In the genomic region with DNA sequence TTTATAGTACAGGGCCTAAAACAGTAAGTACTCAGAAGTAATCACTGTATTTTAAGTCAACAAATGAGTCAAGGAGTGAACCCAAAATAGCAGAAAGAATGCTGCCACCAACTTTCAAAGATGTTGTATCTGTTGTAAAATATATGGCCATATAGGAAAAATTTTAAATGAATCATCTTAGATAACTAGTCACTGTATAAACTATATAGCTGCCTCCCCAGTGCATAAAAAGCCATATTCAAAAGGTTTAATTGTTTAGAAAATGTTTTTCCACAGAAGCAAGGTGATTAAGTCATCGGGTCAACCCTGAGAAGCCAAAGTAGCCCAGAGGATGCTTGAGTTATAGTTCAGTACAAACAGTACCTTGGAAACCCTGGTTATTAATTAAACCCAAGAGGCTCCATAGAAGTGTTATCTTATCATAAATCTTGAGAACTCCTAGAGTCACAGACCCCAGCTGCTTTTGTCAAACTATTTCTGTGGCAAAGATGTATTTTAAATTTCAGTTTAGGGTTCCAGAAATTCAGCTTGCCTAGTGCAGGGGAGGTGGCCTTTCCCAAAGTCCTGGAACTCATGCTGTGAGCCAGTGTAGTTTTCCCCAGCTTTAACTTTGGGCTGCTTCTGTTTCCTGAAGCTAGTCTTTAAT, we compare ENCODE assay signal across 11 cellular contexts. TPM values are rescaled to one million over a fixed set of nuclear protein-coding genes. Genes with fewer than 3 reads are reported as not detected.
DNase-seq lines count a peak whose midpoint lies in the region; ATAC-seq and TF ChIP-seq lines count a peak whose summit lies in the region.
"Had no signal": no experiment of that assay in that cellular context is flagged by ENCODE, and none has a peak within 500 bp of the region (broad histone marks: within the 10 kb centered on the region; RNA-seq: fewer than 3 reads in every experiment).

No MANE protein-coding gene starts in this region.

- H3K36me3 ChIP-seq in SJSA1, result peaks cover 28% of the 10 kb centered on the region
- no peaks in the 10 kb centered on the region for H3K36me3 ChIP-seq in hepatocyte (replicated peaks; ENCODE audit: insufficient read depth, low read depth)
- no peaks in the 10 kb centered on the region for H3K36me3 ChIP-seq in gastrocnemius medialis
- H3K36me3 ChIP-seq in MM.1S (replicated peaks; ENCODE audit: insufficient read depth, low read length), result peaks cover 10% of the 10 kb centered on the region; the same call in 1 of the 2 replicates

- DNase-seq in ELR (ENCODE audit: low read depth) (peak; percentile 74), SJSA1 (ENCODE audit: low read depth in 1 of 2, low spot score in 2 of 2) (peak in 1 of 2 experiments; percentile 46), hepatocyte (ENCODE audit: low spot score) (peak; percentile 35), gastrocnemius medialis (no peak), MM.1S (no peak), NCI-H2227 treated with DMSO at 0.1 percent for 48 hours (lab: John Stamatoyannopoulos, UW) (no peak), amygdala (lab: John Stamatoyannopoulos, UW) (no peak)
- DNase-seq: activated CD8-positive, alpha-beta memory T cell treated with anti-CD3 and anti-CD28 coated beads for 24 hours; NCI-H446; spleen had no signal

- H4K20me1 ChIP-seq in hepatocyte (ENCODE audit: insufficient read depth, poor library complexity, severe bottlenecking) (no peaks in the 10 kb centered on the region), MM.1S (ENCODE audit: insufficient read depth, low read length) (peaks cover 39% of the 10 kb centered on the region)

- H3K4me3 ChIP-seq in SJSA1 (no peak overlapping the region), hepatocyte (no peak overlapping the region), gastrocnemius medialis (peak overlapping the region in 3 of 4 donors; percentile 5 to 18 (median 7)), MM.1S (ENCODE audit: low read length) (no peak overlapping the region)
- H3K4me3 ChIP-seq: spleen had no signal

- H3K9me3 ChIP-seq in SJSA1 (replicated peaks) (no peaks in the 10 kb centered on the region), hepatocyte (ENCODE audit: low read depth) (no peaks in the 10 kb centered on the region), gastrocnemius medialis (no peaks in the 10 kb centered on the region), MM.1S (replicated peaks; ENCODE audit: insufficient read depth, low read length) (no peaks in the 10 kb centered on the region)
- H3K9me3 ChIP-seq: spleen had no signal

- H2AFZ ChIP-seq in hepatocyte, result no peak overlapping the region
- no peak overlapping the region for H2AFZ ChIP-seq in MM.1S (ENCODE audit: low read length)

- H3K79me2 ChIP-seq in hepatocyte (peaks cover 79% of the 10 kb centered on the region), MM.1S (ENCODE audit: low read length) (peaks cover 100% of the 10 kb centered on the region)

- H3K27me3 ChIP-seq in SJSA1 (replicated peaks) (no peaks in the 10 kb centered on the region), hepatocyte (no peaks in the 10 kb centered on the region), gastrocnemius medialis (no peaks in the 10 kb centered on the region), MM.1S (replicated peaks; ENCODE audit: insufficient read depth, low read length) (no peaks in the 10 kb centered on the region)
- H3K27me3 ChIP-seq: spleen had no signal

- ATAC-seq in gastrocnemius medialis (peak in 1 of 2 donors; percentile 66), HG03521 (IDR thresholded peaks at IDR 0.05; ENCODE audit: unreplicated experiment) (no peak)

- no peak overlapping the region for H3K9ac ChIP-seq in MM.1S (ENCODE audit: low read length)

- 52% methylated on average over 1 of the region's 1 CpG for WGBS in hepatocyte (ENCODE audit: low lambda C conversion rate, missing lambda C conversion rate)

- intact Hi-C loops in gastrocnemius medialis (cut with DNase I; ENCODE audit: low total_unique reads), result no loop called here

- H3K9me2 ChIP-seq in hepatocyte (replicated peaks; ENCODE audit: insufficient read depth) (no peaks in the 10 kb centered on the region), MM.1S (replicated peaks; ENCODE audit: insufficient read depth, low read length) (no peaks in the 10 kb centered on the region)

- H3F3A ChIP-seq in MM.1S (ENCODE audit: insufficient read depth, low read length), result no peaks in the 10 kb centered on the region; the same call in 1 of the 2 replicates

- no peak for TF ChIP-seq CTCF in hepatocyte (IDR thresholded peaks at IDR 0.05; ENCODE audit: poor library complexity)
- no peak for TF ChIP-seq CTCF in gastrocnemius medialis (IDR thresholded peaks at IDR 0.05 in 4 of 5, conservative IDR thresholded peaks at IDR 0.05 in 1 of 5)
- no peak for TF ChIP-seq CTCF in MM.1S (IDR thresholded peaks at IDR 0.05; ENCODE audit: low read length)

- in situ Hi-C loops in gastrocnemius medialis (cut with MboI; ENCODE audit: low sequenced_read_pairs in 4 of 4), result no loop called here

- H3K27ac ChIP-seq in SJSA1 (peak overlapping the region; percentile 33), hepatocyte (peak overlapping the region; percentile 76), gastrocnemius medialis (peak overlapping the region; percentile 85 to 92 (median 88)), MM.1S (ENCODE audit: low read length) (no peak overlapping the region)

- TF ChIP-seq POLR2A in gastrocnemius medialis (IDR thresholded peaks at IDR 0.05), result no peak

- H3K4me1 ChIP-seq in SJSA1 (replicated peaks) (peaks cover 60% of the 10 kb centered on the region), hepatocyte (ENCODE audit: insufficient read depth) (peaks cover 39% of the 10 kb centered on the region), gastrocnemius medialis (peaks cover 75 to 87% of the 10 kb centered on the region in 2 donors), MM.1S (ENCODE audit: low read length) (no peaks in the 10 kb centered on the region)

- H3K4me2 ChIP-seq in hepatocyte (peak overlapping the region; percentile 56), MM.1S (ENCODE audit: low read depth, low read length) (no peak overlapping the region)

RNA-seq across cellular contexts. Expression of gene MBNL1, which starts 39.2 kb away (rescaled TPM):
- total RNA-seq in SJSA1 (2014; rRNA removed; shearing (Covaris generic)), result 158 and 317 TPM in 2 replicates
- total RNA-seq in hepatocyte (98.5 and 104 TPM in 2 replicates), gastrocnemius medialis (100 to 1,000 TPM; 519 to 597 (median 557) TPM)
- 20.5 and 27.9 TPM in 2 replicates for polyA plus RNA-seq in hepatocyte

Comparison
In these comparisons a context has a peak if more than half of its experiments do, and no peak if none do; other contexts are left out.
1. DNase-seq: peak in ELR (single experiment) and hepatocyte (single experiment); none in gastrocnemius medialis (0 of 2), MM.1S (single experiment), NCI-H2227 treated with DMSO at 0.1 percent for 48 hours (single experiment) and amygdala (0 of 56).
2. H3K4me3 ChIP-seq: peak in gastrocnemius medialis (3 of 4); none in SJSA1 (single experiment), hepatocyte (single experiment) and MM.1S (single experiment).